2 cellular contexts compared by ENCODE assay signal in the genomic region with DNA sequence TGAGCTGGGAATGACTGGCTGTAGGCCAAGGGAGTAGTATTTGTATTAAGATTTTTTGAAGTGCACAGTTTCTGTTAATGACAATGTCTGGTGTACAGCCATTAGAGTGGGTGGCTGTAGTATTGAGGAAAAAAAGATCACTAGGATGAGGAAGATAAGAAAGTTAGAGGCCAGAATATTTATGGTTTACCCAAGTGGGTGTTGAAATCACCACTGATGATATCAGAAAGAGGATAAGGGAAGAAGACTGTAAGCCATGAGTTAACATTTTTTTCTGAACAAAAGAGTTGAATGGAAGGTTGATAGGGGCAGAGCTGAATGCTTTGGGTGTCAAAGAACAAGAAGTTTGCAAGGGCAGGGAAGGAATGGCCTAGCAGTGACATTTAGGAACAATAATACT.
A peak's percentile ranks its signal among the peaks of the same experiment; 100 is the strongest.
TF ChIP-seq lines count a peak whose summit lies in the region.

No MANE protein-coding gene starts in this region.

TF ChIP-seq in GM23338, 12 proteins besides CTCF, POLR2A, EP300 and RAD21 (continued from another document):
- TF ChIP-seq STAT1 (IDR thresholded peaks at IDR 0.05; ENCODE audit: unreplicated experiment): no peak
- TF ChIP-seq, protein P1, sequence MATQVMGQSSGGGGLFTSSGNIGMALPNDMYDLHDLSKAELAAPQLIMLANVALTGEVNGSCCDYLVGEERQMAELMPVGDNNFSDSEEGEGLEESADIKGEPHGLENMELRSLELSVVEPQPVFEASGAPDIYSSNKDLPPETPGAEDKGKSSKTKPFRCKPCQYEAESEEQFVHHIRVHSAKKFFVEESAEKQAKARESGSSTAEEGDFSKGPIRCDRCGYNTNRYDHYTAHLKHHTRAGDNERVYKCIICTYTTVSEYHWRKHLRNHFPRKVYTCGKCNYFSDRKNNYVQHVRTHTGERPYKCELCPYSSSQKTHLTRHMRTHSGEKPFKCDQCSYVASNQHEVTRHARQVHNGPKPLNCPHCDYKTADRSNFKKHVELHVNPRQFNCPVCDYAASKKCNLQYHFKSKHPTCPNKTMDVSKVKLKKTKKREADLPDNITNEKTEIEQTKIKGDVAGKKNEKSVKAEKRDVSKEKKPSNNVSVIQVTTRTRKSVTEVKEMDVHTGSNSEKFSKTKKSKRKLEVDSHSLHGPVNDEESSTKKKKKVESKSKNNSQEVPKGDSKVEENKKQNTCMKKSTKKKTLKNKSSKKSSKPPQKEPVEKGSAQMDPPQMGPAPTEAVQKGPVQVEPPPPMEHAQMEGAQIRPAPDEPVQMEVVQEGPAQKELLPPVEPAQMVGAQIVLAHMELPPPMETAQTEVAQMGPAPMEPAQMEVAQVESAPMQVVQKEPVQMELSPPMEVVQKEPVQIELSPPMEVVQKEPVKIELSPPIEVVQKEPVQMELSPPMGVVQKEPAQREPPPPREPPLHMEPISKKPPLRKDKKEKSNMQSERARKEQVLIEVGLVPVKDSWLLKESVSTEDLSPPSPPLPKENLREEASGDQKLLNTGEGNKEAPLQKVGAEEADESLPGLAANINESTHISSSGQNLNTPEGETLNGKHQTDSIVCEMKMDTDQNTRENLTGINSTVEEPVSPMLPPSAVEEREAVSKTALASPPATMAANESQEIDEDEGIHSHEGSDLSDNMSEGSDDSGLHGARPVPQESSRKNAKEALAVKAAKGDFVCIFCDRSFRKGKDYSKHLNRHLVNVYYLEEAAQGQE (IDR thresholded peaks at IDR 0.05; ENCODE audit: unreplicated experiment): no peak
- no peak for TF ChIP-seq EZH2 (IDR thresholded peaks at IDR 0.05; ENCODE audit: low read depth, unreplicated experiment)
- TF ChIP-seq EZH2phosphoT487 (IDR thresholded peaks at IDR 0.05; ENCODE audit: unreplicated experiment): no peak
- no peak for TF ChIP-seq ZNF331 (CRISPR knock-in tag; IDR thresholded peaks at IDR 0.05; ENCODE audit: low read depth)
- TF ChIP-seq, protein P2, sequence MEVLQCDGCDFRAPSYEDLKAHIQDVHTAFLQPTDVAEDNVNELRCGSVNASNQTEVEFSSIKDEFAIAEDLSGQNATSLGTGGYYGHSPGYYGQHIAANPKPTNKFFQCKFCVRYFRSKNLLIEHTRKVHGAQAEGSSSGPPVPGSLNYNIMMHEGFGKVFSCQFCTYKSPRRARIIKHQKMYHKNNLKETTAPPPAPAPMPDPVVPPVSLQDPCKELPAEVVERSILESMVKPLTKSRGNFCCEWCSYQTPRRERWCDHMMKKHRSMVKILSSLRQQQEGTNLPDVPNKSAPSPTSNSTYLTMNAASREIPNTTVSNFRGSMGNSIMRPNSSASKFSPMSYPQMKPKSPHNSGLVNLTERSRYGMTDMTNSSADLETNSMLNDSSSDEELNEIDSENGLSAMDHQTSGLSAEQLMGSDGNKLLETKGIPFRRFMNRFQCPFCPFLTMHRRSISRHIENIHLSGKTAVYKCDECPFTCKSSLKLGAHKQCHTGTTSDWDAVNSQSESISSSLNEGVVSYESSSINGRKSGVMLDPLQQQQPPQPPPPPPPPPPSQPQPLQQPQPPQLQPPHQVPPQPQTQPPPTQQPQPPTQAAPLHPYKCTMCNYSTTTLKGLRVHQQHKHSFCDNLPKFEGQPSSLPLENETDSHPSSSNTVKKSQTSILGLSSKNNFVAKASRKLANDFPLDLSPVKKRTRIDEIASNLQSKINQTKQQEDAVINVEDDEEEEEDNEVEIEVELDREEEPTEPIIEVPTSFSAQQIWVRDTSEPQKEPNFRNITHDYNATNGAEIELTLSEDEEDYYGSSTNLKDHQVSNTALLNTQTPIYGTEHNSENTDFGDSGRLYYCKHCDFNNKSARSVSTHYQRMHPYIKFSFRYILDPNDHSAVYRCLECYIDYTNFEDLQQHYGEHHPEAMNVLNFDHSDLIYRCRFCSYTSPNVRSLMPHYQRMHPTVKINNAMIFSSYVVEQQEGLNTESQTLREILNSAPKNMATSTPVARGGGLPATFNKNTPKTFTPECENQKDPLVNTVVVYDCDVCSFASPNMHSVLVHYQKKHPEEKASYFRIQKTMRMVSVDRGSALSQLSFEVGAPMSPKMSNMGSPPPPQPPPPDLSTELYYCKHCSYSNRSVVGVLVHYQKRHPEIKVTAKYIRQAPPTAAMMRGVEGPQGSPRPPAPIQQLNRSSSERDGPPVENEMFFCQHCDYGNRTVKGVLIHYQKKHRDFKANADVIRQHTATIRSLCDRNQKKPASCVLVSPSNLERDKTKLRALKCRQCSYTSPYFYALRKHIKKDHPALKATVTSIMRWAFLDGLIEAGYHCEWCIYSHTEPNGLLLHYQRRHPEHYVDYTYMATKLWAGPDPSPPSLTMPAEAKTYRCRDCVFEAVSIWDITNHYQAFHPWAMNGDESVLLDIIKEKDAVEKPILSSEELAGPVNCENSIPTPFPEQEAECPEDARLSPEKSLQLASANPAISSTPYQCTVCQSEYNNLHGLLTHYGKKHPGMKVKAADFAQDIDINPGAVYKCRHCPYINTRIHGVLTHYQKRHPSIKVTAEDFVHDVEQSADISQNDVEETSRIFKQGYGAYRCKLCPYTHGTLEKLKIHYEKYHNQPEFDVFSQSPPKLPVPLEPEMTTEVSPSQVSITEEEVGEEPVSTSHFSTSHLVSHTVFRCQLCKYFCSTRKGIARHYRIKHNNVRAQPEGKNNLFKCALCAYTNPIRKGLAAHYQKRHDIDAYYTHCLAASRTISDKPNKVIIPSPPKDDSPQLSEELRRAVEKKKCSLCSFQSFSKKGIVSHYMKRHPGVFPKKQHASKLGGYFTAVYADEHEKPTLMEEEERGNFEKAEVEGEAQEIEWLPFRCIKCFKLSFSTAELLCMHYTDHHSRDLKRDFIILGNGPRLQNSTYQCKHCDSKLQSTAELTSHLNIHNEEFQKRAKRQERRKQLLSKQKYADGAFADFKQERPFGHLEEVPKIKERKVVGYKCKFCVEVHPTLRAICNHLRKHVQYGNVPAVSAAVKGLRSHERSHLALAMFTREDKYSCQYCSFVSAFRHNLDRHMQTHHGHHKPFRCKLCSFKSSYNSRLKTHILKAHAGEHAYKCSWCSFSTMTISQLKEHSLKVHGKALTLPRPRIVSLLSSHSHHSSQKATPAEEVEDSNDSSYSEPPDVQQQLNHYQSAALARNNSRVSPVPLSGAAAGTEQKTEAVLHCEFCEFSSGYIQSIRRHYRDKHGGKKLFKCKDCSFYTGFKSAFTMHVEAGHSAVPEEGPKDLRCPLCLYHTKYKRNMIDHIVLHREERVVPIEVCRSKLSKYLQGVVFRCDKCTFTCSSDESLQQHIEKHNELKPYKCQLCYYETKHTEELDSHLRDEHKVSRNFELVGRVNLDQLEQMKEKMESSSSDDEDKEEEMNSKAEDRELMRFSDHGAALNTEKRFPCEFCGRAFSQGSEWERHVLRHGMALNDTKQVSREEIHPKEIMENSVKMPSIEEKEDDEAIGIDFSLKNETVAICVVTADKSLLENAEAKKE (CRISPR knock-in tag; IDR thresholded peaks at IDR 0.05): no peak
- TF ChIP-seq JUNB (IDR thresholded peaks at IDR 0.05; ENCODE audit: unreplicated experiment): no peak

TF ChIP-seq in K562, 482 proteins besides CTCF, POLR2A, EP300 and RAD21 (continued from another document):
- TF ChIP-seq, protein P3, sequence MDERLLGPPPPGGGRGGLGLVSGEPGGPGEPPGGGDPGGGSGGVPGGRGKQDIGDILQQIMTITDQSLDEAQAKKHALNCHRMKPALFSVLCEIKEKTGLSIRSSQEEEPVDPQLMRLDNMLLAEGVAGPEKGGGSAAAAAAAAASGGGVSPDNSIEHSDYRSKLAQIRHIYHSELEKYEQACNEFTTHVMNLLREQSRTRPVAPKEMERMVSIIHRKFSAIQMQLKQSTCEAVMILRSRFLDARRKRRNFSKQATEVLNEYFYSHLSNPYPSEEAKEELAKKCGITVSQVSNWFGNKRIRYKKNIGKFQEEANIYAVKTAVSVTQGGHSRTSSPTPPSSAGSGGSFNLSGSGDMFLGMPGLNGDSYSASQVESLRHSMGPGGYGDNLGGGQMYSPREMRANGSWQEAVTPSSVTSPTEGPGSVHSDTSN (CRISPR knock-in tag; IDR thresholded peaks at IDR 0.05; ENCODE audit: low read depth): no peak
- TF ChIP-seq, protein P3 (tag; conservative IDR thresholded peaks at IDR 0.05; ENCODE audit: low read depth): peak; percentile 90
- TF ChIP-seq MEIS2 (IDR thresholded peaks at IDR 0.05; ENCODE audit: partially characterized antibody) (peak; percentile 67), RCOR1 (IDR thresholded peaks at IDR 0.05; ENCODE audit: borderline replicate concordance in 1 of 2, low read depth in 2 of 2, low read length in 2 of 2) (peak in 1 of 2 experiments; percentile 39; a peak in 1 of 4 replicates), C11orf30 (IDR thresholded peaks at IDR 0.05; ENCODE audit: low read depth) (peak; percentile 14; the same call in 1 of the 2 replicates), ELF4 (CRISPR knock-in tag; IDR thresholded peaks at IDR 0.05) (no peak), ZNF444 (CRISPR knock-in tag; IDR thresholded peaks at IDR 0.05) (no peak), SMARCA4 (IDR thresholded peaks at IDR 0.05) (0 out of 2 replicates have a peak, but pooled peaks have one; percentile 26), MAFG (tag; conservative IDR thresholded peaks at IDR 0.05) (peak; percentile 44)
- TF ChIP-seq, protein P4, sequence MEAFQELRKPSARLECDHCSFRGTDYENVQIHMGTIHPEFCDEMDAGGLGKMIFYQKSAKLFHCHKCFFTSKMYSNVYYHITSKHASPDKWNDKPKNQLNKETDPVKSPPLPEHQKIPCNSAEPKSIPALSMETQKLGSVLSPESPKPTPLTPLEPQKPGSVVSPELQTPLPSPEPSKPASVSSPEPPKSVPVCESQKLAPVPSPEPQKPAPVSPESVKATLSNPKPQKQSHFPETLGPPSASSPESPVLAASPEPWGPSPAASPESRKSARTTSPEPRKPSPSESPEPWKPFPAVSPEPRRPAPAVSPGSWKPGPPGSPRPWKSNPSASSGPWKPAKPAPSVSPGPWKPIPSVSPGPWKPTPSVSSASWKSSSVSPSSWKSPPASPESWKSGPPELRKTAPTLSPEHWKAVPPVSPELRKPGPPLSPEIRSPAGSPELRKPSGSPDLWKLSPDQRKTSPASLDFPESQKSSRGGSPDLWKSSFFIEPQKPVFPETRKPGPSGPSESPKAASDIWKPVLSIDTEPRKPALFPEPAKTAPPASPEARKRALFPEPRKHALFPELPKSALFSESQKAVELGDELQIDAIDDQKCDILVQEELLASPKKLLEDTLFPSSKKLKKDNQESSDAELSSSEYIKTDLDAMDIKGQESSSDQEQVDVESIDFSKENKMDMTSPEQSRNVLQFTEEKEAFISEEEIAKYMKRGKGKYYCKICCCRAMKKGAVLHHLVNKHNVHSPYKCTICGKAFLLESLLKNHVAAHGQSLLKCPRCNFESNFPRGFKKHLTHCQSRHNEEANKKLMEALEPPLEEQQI (IDR thresholded peaks at IDR 0.05): no peak
TF ChIP-seq in K562: peak in this region for 11.
